Comparison of ENCODE assay signal across 8 cellular contexts in the genomic region with DNA sequence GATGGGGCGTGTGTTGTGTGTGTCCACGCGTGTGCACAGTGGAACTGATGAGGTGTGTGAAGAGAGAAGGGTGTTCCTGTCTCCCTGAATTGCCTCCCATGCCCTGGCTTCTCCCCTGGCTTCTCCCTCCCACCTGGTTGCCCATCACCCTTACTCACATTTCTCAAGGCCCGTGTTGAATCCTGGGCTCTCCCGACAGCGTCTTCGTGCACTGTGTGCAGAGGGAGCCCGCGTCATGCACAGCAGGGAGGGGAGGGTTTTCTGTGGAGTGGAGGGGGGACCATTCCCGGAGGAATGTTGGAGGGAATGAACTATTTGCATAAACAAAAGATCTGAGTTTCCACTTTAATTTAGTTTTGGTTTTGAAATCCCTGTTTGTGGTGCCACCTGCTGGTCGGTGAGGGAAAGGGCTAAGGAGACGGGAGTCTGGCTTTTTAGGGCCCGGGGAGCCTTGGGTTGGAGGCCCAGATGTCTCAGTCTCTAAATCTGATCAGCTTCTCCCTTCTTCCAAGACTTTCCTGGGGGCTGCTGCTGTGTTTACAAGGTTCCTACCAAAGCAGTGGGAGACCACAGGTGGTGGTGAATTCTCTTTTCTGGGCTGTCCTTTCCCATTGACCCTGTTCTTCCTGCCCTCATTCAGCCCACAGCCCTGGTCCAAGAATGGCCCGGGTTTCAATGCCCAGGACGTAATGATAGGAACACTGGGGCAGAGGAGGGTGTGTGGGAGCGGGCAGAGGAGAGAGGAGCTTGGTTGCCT. TPM values are rescaled to one million over a fixed set of nuclear protein-coding genes. Genes with fewer than 3 reads are reported as not detected.
DNase-seq lines count a peak whose midpoint lies in the region; ATAC-seq and TF ChIP-seq lines count a peak whose summit lies in the region.

A gene (minus strand): TSS at position 217 of the 757 bp plus-strand sequence. CDS start 57 bp downstream, at position 160.

- in situ Hi-C loops in Panc1 (cut with HindIII; ENCODE audit: low pct_unique_long_range_greater_than_20kb, low sequenced_read_pairs), result no loop called here

- H3K9me3 ChIP-seq in Panc1 (ENCODE audit: control insufficient read depth, insufficient read depth, low read depth, low read length) (no peaks in the 10 kb centered on the region), stomach (no peaks in the 10 kb centered on the region)

- H3K36me3 Mint-ChIP-seq in nephron progenitor cell (ENCODE audit: low read depth), result no peaks in the 10 kb centered on the region

- H3K4me1 ChIP-seq in Panc1 (ENCODE audit: control insufficient read depth, insufficient read depth, low read length) (no peaks in the 10 kb centered on the region), stomach (peaks cover 7 to 52% (median 31%) of the 10 kb centered on the region in 4 donors)

- TF ChIP-seq CTCF in HFF-Myc (IDR thresholded peaks at IDR 0.05; ENCODE audit: low read depth, low read length, missing control alignments) (peak; percentile 90), Panc1 (IDR thresholded peaks at IDR 0.05) (peak; percentile 88), nephron progenitor cell (IDR thresholded peaks at IDR 0.05) (peak; percentile 87), stomach (IDR thresholded peaks at IDR 0.05) (peak in 5 of 7 experiments; percentile 79 to 91 (median 86))

- peak within 1 kb of the TSS; percentile 75 for H3K4me3 Mint-ChIP-seq in nephron progenitor cell

- CTCF ChIA-PET in Panc1 (lab: Charles Lee), result interaction anchor here (0.8 kb wide), 1 partner anchor 17 kb away, joined by 3 read pairs; a partner anchor contains a TSS

- peaks cover 17% of the 10 kb centered on the region for H3K27me3 Mint-ChIP-seq in nephron progenitor cell (ENCODE audit: low read depth, poor library complexity)

- H3K4me3 ChIP-seq in HFF-Myc (replicated peaks; ENCODE audit: low read depth, low read length) (peak within 1 kb of the TSS; percentile 45), Panc1 (ENCODE audit: low read depth in 2 of 2, low read length in 2 of 2) (peak within 1 kb of the TSS; percentile 26 to 48), stomach (peak within 1 kb of the TSS; percentile 49 to 52 (median 50))

- H3K9me3 Mint-ChIP-seq in nephron progenitor cell, result no peaks in the 10 kb centered on the region

- peaks cover 39% of the 10 kb centered on the region for H3K4me1 Mint-ChIP-seq in nephron progenitor cell

- H3K36me3 ChIP-seq in Panc1 (ENCODE audit: control insufficient read depth, insufficient read depth, low read length), result no peaks in the 10 kb centered on the region
- peaks cover 0 to 38% (median 24%) of the 10 kb centered on the region in 4 donors for H3K36me3 ChIP-seq in stomach

- TF ChIP-seq EP300 in stomach (IDR thresholded peaks at IDR 0.05), result peak; percentile 26

- POLR2A ChIA-PET in Panc1 (lab: Charles Lee), result no interaction called here

- H3K27me3 ChIP-seq in Panc1 (ENCODE audit: control insufficient read depth, insufficient read depth, low read length) (no peaks in the 10 kb centered on the region), stomach (no peaks in the 10 kb centered on the region)

- peak in 1 of 4 donors; percentile 34 for TF ChIP-seq POLR2A in stomach (IDR thresholded peaks at IDR 0.05)

- DNase-seq in CD1c-positive myeloid dendritic cell (ENCODE audit: extremely low spot score) (peak; percentile 67), HFF-Myc (ENCODE audit: extremely low read depth, low read depth) (peak; percentile 55), Panc1 (ENCODE audit: low read depth, low spot score) (peak; percentile 24), fibroblast of the conjunctiva (ENCODE audit: low read depth) (peak; percentile 72), nephron progenitor cell (peak; percentile 77), stomach (peak; percentile 77)
- peak; percentile 47 for DNase-seq in activated T-helper 9 cell treated with anti-CD3 and anti-CD28 coated beads, Interleukin-2, amount 50 U/mL, for 16 hours (ENCODE audit: low read depth)

- H3K27ac ChIP-seq in Panc1 (ENCODE audit: low read length) (0 out of 2 replicates have a peak within 1 kb of the TSS, but pooled peaks have one; percentile 34), stomach (peak within 1 kb of the TSS; percentile 42 to 85 (median 83))

- 3 to 15% (median 13%) methylated on average over 15 to 16 of the region's 16 CpGs for WGBS in stomach, 5 donors

- no TSS peak for BruUV-seq in Panc1 (replicated peaks; lab: Mats Ljungman, UMichigan)

- intact Hi-C loops in Panc1 (cut with micrococcal nuclease; ENCODE audit: unreplicated experiment), result no loop called here
- intact Hi-C loops in stomach (cut with DNase I; ENCODE audit: low total_unique reads), result no loop called here

- ATAC-seq in Panc1 (peak; percentile 74), HG02852 (IDR thresholded peaks at IDR 0.05; ENCODE audit: unreplicated experiment) (no peak)

- H3K27ac Mint-ChIP-seq in nephron progenitor cell, result no peak within 1 kb of the TSS

RNA-seq across cellular contexts. Expression of the gene that starts here (rescaled TPM):
- total RNA-seq in Panc1 (2021; ENCODE audit: unreplicated experiment), result 1.3 TPM
- 1.8 TPM for polyA plus RNA-seq in Panc1 (2012; ENCODE audit: insufficient read length)
- total RNA-seq in stomach, result 100 to 1,000 TPM; 111 to 312 (median 139) TPM
- polyA plus RNA-seq in stomach, result 100 to 1,000 TPM in 1 of 3 donors, 10 to 100 TPM in 2; 68.9 to 216 (median 84.2) TPM

Comparison
In these comparisons a context has a peak if more than half of its experiments do, and no peak if none do; other contexts are left out.
1. RNA of the gene that starts here (total RNA-seq): 111 to 312 TPM in stomach; 1.3 TPM in Panc1 (single experiment); every median in the first group is over 10 times any median in the second.
2. DNase-seq: peak in every context shown above with its lines; median percentile 77 in nephron progenitor cell; 77 in stomach; 72 in fibroblast of the conjunctiva; 67 in CD1c-positive myeloid dendritic cell; 55 in HFF-Myc; 47 in activated T-helper 9 cell treated with anti-CD3 and anti-CD28 coated beads, Interleukin-2, amount 50 U/mL, for 16 hours; 24 in Panc1.
3. Peak in every context shown above with its lines, with median percentiles within 50 percentile points of each other: H3K4me3 ChIP-seq and CTCF ChIP-seq.